25 cellular contexts compared by ENCODE assay signal in genomic region chr6:80642452-80642851, GRCh38.
DNase-seq lines count a peak whose midpoint lies in the region; ATAC-seq and TF ChIP-seq lines count a peak whose summit lies in the region.
"Had no signal": no experiment of that assay in that cellular context is flagged by ENCODE, and none has a peak within 500 bp of the region (broad histone marks: within the 10 kb centered on the region; RNA-seq: fewer than 3 reads in every experiment).

No MANE protein-coding gene starts in this region.

- CTCF ChIA-PET in mammary epithelial cell (lab: Charles Lee; ENCODE audit: low non-redundant PET) (no interaction called here), MCF 10A (lab: Yijun Ruan, JAX) (no interaction called here), PC-3 (lab: Charles Lee) (no interaction called here)

- DNase-seq in mammary epithelial cell = peak; percentile 29
- no peak for DNase-seq in MCF 10A (ENCODE audit: unreplicated experiment)
- DNase-seq in PC-3 = peak; percentile 49
- peak; percentile 41 for DNase-seq in fibroblast of peridontal ligament (ENCODE audit: extremely low read depth)
- DNase-seq in BE2C = no peak
- DNase-seq in activated naive CD4-positive, alpha-beta T cell treated with anti-CD3 and anti-CD28 coated beads, Interleukin-2, amount 50 U/mL, for 16 hours = no peak
- DNase-seq in heart right ventricle = no peak
- DNase-seq in activated naive CD4-positive, alpha-beta T cell (lab: John Stamatoyannopoulos, UW) = no peak
- DNase-seq: 8988T; activated CD4-positive, alpha-beta T cell treated with anti-CD3 and anti-CD28 coated beads for 48 hours; activated naive CD4-positive, alpha-beta T cell treated with anti-CD3 and anti-CD28 coated beads, Interleukin-2, amount 10 ng/mL, durations not matched to agents 7 days and 5 days; activated T-cell treated with anti-CD3 and anti-CD28 coated beads, Interleukin-2, amount 50 U/mL, for 72 hours; anterior cingulate cortex; Caco-2; cerebellar nuclear complex; NCI-H1105; NCI-H2081 treated with DMSO at 0.1 percent for 48 hours; occipital lobe; stimulated activated CD4-positive, alpha-beta T cell treated with anti-CD3 and anti-CD28 coated beads, Interleukin-4, amount 100 ng/mL, for 1 hour; stimulated activated naive CD4-positive, alpha-beta T cell treated with Interleukin-2 at 50 U/mL for 16 hours; T-helper 2 cell had no signal

- no peaks in the 10 kb centered on the region for H3K36me3 ChIP-seq in mammary epithelial cell (ENCODE audit: insufficient read depth, low read length)
- H3K36me3 ChIP-seq in PC-3 (ENCODE audit: low read depth, low read length) = no peaks in the 10 kb centered on the region
- H3K36me3 ChIP-seq in BE2C = no peaks in the 10 kb centered on the region
- no peaks in the 10 kb centered on the region for H3K36me3 ChIP-seq in heart right ventricle
- H3K36me3 ChIP-seq: BLaER1 treated with 17β-estradiol and CSF1 and Interleukin-3, amounts not matched to agents 10 nM and 100 nM; SJSA1 had no signal

- no peak for TF ChIP-seq CTCF in mammary epithelial cell (conservative IDR thresholded peaks at IDR 0.05 in 1 of 2, IDR thresholded peaks at IDR 0.05 in 1 of 2; ENCODE audit: extremely low read depth in 1 of 2, insufficient read depth in 1 of 2, low read depth in 1 of 2, low read length in 2 of 2)
- no peak for TF ChIP-seq CTCF in MCF 10A (IDR thresholded peaks at IDR 0.05; ENCODE audit: unreplicated experiment)
- TF ChIP-seq CTCF in PC-3 (conservative IDR thresholded peaks at IDR 0.05; ENCODE audit: low read depth, low read length) = no peak
- TF ChIP-seq CTCF in BE2C (IDR thresholded peaks at IDR 0.05; ENCODE audit: low read depth, low read length) = no peak
- no peak for TF ChIP-seq CTCF in heart right ventricle (IDR thresholded peaks at IDR 0.05)

- POLR2A ChIA-PET in MCF 10A (lab: Yijun Ruan, JAX) = no interaction called here
- POLR2A ChIA-PET in PC-3 (lab: Charles Lee; ENCODE audit: unreplicated experiment) = no interaction called here

- no peaks in the 10 kb centered on the region for H3K9me3 ChIP-seq in mammary epithelial cell (replicated peaks; ENCODE audit: insufficient read depth, low read length)
- H3K9me3 ChIP-seq in PC-3 (ENCODE audit: low read length) = no peaks in the 10 kb centered on the region
- H3K9me3 ChIP-seq in BE2C = no peaks in the 10 kb centered on the region
- H3K9me3 ChIP-seq in heart right ventricle = peaks cover 0 to 16% (median 4%) of the 10 kb centered on the region in 11 donors
- H3K9me3 ChIP-seq: Caco-2 had no signal

- H3K79me2 ChIP-seq in mammary epithelial cell (ENCODE audit: insufficient read depth, low read length) (no peaks in the 10 kb centered on the region), PC-3 (ENCODE audit: low read length) (no peaks in the 10 kb centered on the region)

- H3K4me1 Mint-ChIP-seq in MCF 10A (ENCODE audit: insufficient read depth, unreplicated experiment) = peaks cover 7% of the 10 kb centered on the region
- H3K4me1 Mint-ChIP-seq: activated naive CD4-positive, alpha-beta T cell treated with anti-CD3 and anti-CD28 coated beads, Interleukin-2, amount 10 ng/mL, durations not matched to agents 7 days and 5 days; memory B cell had no signal

- intact Hi-C loops in mammary epithelial cell (cut with micrococcal nuclease) (no loop called here), MCF 10A (cut with micrococcal nuclease) (no loop called here), PC-3 (cut with micrococcal nuclease) (no loop called here), heart right ventricle (cut with DNase I) (no loop called here)

- H3K36me3 Mint-ChIP-seq in MCF 10A (ENCODE audit: insufficient read depth, unreplicated experiment) = no peaks in the 10 kb centered on the region
- H3K36me3 Mint-ChIP-seq: activated naive CD4-positive, alpha-beta T cell treated with anti-CD3 and anti-CD28 coated beads, Interleukin-2, amount 10 ng/mL, durations not matched to agents 7 days and 5 days; memory B cell had no signal

- dilution Hi-C loops in mammary epithelial cell (cut with HindIII; ENCODE audit: low sequenced_read_pairs) = no loop called here

- H3K9ac ChIP-seq in mammary epithelial cell (ENCODE audit: insufficient read depth, low read length) (no peak overlapping the region), PC-3 (ENCODE audit: low read length) (no peak overlapping the region)
- H3K9ac ChIP-seq: BLaER1 treated with 17β-estradiol and CSF1 and Interleukin-3, amounts not matched to agents 10 nM and 100 nM had no signal

- H4K20me1 ChIP-seq in mammary epithelial cell (ENCODE audit: insufficient read depth, low read length) = no peaks in the 10 kb centered on the region
- H4K20me1 ChIP-seq in PC-3 (ENCODE audit: low read length) = no peaks in the 10 kb centered on the region
- H4K20me1 ChIP-seq: BLaER1 treated with 17β-estradiol and CSF1 and Interleukin-3, amounts not matched to agents 10 nM and 100 nM had no signal

- ATAC-seq in PC-3 (no peak), heart right ventricle (no peak)
- ATAC-seq: activated T-cell treated with anti-CD3 and anti-CD28 coated beads, Interleukin-2, amount 50 U/mL, for 72 hours; GM23338 had no signal

- H3K4me3 ChIP-seq in mammary epithelial cell (replicated peaks in 1 of 3; ENCODE audit: insufficient read depth in 1 of 3, low read depth in 2 of 3, low read length in 3 of 3) (no peak overlapping the region), PC-3 (ENCODE audit: low read length) (no peak overlapping the region), BE2C (ENCODE audit: low read depth, low read length) (no peak overlapping the region), heart right ventricle (no peak overlapping the region)
- H3K4me3 ChIP-seq: BLaER1 treated with 17β-estradiol and CSF1 and Interleukin-3, amounts not matched to agents 10 nM and 100 nM; GM23338; SJSA1 had no signal

- no peaks in the 10 kb centered on the region for H3K9me2 ChIP-seq in PC-3 (replicated peaks; ENCODE audit: low read length)

- no peaks in the 10 kb centered on the region for H3F3A ChIP-seq in PC-3 (ENCODE audit: low read length, unreplicated experiment)

- in situ Hi-C loops in mammary epithelial cell (cut with MboI; ENCODE audit: low sequenced_read_pairs in 2 of 2) = no loop called here

- no peak overlapping the region for H3K4me3 Mint-ChIP-seq in MCF 10A (ENCODE audit: unreplicated experiment)
- H3K4me3 Mint-ChIP-seq: activated naive CD4-positive, alpha-beta T cell treated with anti-CD3 and anti-CD28 coated beads, Interleukin-2, amount 10 ng/mL, durations not matched to agents 7 days and 5 days; activated T-cell treated with anti-CD3 and anti-CD28 coated beads, Interleukin-2, amount 50 U/mL, for 72 hours; GM23338; memory B cell had no signal

- BruUV-seq in mammary epithelial cell (replicated peaks; lab: Mats Ljungman, UMichigan) (no TSS peak), MCF 10A (replicated peaks; lab: Mats Ljungman, UMichigan) (no TSS peak), PC-3 (replicated peaks; lab: Mats Ljungman, UMichigan) (no TSS peak)

- H3K9me3 Mint-ChIP-seq in MCF 10A (ENCODE audit: unreplicated experiment) = no peaks in the 10 kb centered on the region
- H3K9me3 Mint-ChIP-seq: activated naive CD4-positive, alpha-beta T cell treated with anti-CD3 and anti-CD28 coated beads, Interleukin-2, amount 10 ng/mL, durations not matched to agents 7 days and 5 days had no signal

- H3K27me3 ChIP-seq in mammary epithelial cell (ENCODE audit: insufficient read depth, low read length) = no peaks in the 10 kb centered on the region
- H3K27me3 ChIP-seq in PC-3 (ENCODE audit: low read length) = no peaks in the 10 kb centered on the region
- no peaks in the 10 kb centered on the region for H3K27me3 ChIP-seq in BE2C
- no peaks in the 10 kb centered on the region for H3K27me3 ChIP-seq in heart right ventricle
- H3K27me3 ChIP-seq: BLaER1 treated with 17β-estradiol and CSF1 and Interleukin-3, amounts not matched to agents 10 nM and 100 nM; SJSA1 had no signal

- H3K4me2 ChIP-seq in mammary epithelial cell (ENCODE audit: insufficient read depth, low read depth, low read length) = no peak overlapping the region
- H3K4me2 ChIP-seq in PC-3 (ENCODE audit: low read length) = no peak overlapping the region
- H3K4me2 ChIP-seq: BLaER1 treated with 17β-estradiol and CSF1 and Interleukin-3, amounts not matched to agents 10 nM and 100 nM; GM23338 had no signal

- H3K4me1 ChIP-seq in mammary epithelial cell (ENCODE audit: insufficient read depth, low read length) = peaks cover 12% of the 10 kb centered on the region
- H3K4me1 ChIP-seq in PC-3 (ENCODE audit: insufficient read depth, low read length) = peaks cover 24% of the 10 kb centered on the region
- peaks cover 30% of the 10 kb centered on the region for H3K4me1 ChIP-seq in BE2C
- no peaks in the 10 kb centered on the region for H3K4me1 ChIP-seq in heart right ventricle

- H3K27ac ChIP-seq in mammary epithelial cell (ENCODE audit: insufficient read depth, low read depth, low read length) (no peak overlapping the region), PC-3 (ENCODE audit: low read length) (peak overlapping the region; percentile 61), heart right ventricle (no peak overlapping the region)
- H3K27ac ChIP-seq: BLaER1 treated with 17β-estradiol and CSF1 and Interleukin-3, amounts not matched to agents 10 nM and 100 nM; SJSA1 had no signal

- H3K27ac Mint-ChIP-seq in MCF 10A (ENCODE audit: low read depth, unreplicated experiment) = no peak overlapping the region
- H3K27ac Mint-ChIP-seq: activated naive CD4-positive, alpha-beta T cell treated with anti-CD3 and anti-CD28 coated beads, Interleukin-2, amount 10 ng/mL, durations not matched to agents 7 days and 5 days; activated T-cell treated with anti-CD3 and anti-CD28 coated beads, Interleukin-2, amount 50 U/mL, for 72 hours; GM23338; memory B cell had no signal

- H2AFZ ChIP-seq in mammary epithelial cell (ENCODE audit: low read depth, low read length) (no peak overlapping the region), PC-3 (ENCODE audit: low read length) (no peak overlapping the region)
- H2AFZ ChIP-seq: GM23338 had no signal

- no peaks in the 10 kb centered on the region for H3K27me3 Mint-ChIP-seq in MCF 10A (ENCODE audit: insufficient read depth, unreplicated experiment)
- H3K27me3 Mint-ChIP-seq: activated naive CD4-positive, alpha-beta T cell treated with anti-CD3 and anti-CD28 coated beads, Interleukin-2, amount 10 ng/mL, durations not matched to agents 7 days and 5 days had no signal

Comparison
In these comparisons a context has a peak if more than half of its experiments do, and no peak if none do; other contexts are left out.
1. DNase-seq: peak in mammary epithelial cell (single experiment), PC-3 (single experiment) and fibroblast of peridontal ligament (single experiment); none in MCF 10A (single experiment), BE2C (single experiment), activated naive CD4-positive, alpha-beta T cell treated with anti-CD3 and anti-CD28 coated beads, Interleukin-2, amount 50 U/mL, for 16 hours (single experiment), heart right ventricle (0 of 2) and activated naive CD4-positive, alpha-beta T cell (0 of 4).